In the genomic region with DNA sequence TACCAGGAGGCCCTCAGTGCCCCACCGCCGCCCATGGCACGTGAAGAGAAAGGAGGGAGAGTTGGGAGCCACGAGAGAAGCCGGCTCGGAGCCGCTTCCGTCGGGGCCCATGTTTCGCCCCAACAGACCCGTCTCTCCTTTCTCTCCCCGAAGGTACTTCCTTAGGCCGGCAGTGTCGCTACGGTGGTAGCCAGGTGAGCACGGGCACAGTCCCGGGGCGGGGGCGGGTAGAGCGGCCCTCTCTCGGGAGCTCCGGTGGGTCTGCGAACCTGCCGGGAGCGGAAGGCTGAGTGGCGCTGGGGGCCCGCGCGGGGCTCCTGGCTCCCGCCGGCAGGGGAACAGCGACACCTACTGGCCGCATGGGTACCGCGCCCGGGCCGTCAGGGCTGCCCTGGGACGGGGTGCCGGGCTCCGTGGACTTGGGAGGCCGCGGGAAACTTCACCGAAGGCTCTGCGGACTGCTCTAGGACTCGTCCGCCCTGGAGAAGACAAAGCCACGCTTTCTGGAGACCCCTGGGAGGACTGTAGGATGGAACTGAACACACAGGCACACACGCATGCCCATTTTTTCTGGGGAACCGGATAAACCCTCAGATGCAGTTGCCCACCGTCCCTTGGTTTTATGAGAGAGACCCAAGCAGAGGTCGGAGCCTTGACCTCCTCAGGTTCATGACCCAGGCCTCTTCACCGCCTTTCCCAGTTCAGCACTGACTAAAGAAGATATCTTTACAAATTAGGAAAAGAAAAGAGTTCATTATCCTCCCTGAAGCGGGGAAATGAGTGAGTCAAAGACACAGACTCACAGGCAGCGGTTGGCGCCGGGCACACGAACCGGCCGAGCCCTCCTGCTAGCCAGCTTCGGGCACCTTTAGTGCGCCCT, we compare ENCODE assay signal across 8 cellular contexts.
A peak's percentile ranks its signal among the peaks of the same experiment; 100 is the strongest.
DNase-seq lines count a peak whose midpoint lies in the region; ATAC-seq and TF ChIP-seq lines count a peak whose summit lies in the region.

No MANE protein-coding gene starts in this region.

- no peaks in the 10 kb centered on the region for H3K36me3 ChIP-seq in ES-I3 (ENCODE audit: insufficient read depth, low read length)
- no peaks in the 10 kb centered on the region for H3K36me3 ChIP-seq in right atrium auricular region
- H3K36me3 ChIP-seq in aorta (ENCODE audit: control insufficient read depth in 1 of 2, insufficient read depth in 2 of 2, low read length in 1 of 2), result no peaks in the 10 kb centered on the region

- no peak overlapping the region for H3K27ac Mint-ChIP-seq in activated naive CD8-positive, alpha-beta T cell treated with anti-CD3 and anti-CD28 coated beads, Interleukin-2, amount 10 ng/mL, durations not matched to agents 7 days and 5 days

- H3K4me1 ChIP-seq in ES-I3 (ENCODE audit: insufficient read depth, low read length) (peaks cover 3% of the 10 kb centered on the region; the same call in 1 of the 2 replicates), right atrium auricular region (peaks cover 0 to 31% of the 10 kb centered on the region in 2 donors), aorta (ENCODE audit: control insufficient read depth in 1 of 2, insufficient read depth in 2 of 2, low read length in 2 of 2) (no peaks in the 10 kb centered on the region)

- peak; percentile 76 for ATAC-seq in GM21723 (IDR thresholded peaks at IDR 0.05; ENCODE audit: unreplicated experiment)
- peak; percentile 88 for ATAC-seq in activated naive CD8-positive, alpha-beta T cell treated with anti-CD3 and anti-CD28 coated beads, Interleukin-2, amount 10 ng/mL, durations not matched to agents 7 days and 5 days (ENCODE audit: low read depth)
- peak; percentile 87 for ATAC-seq in aorta (ENCODE audit: low FRiP score)

- POLR2A ChIA-PET in activated naive CD8-positive, alpha-beta T cell treated with anti-CD3 and anti-CD28 coated beads, Interleukin-2, amount 10 ng/mL, durations not matched to agents 7 days and 5 days (lab: Charles Lee), result interaction anchor here (0.6 to 1.0 kb wide), 2 partner anchors 535 to 900 kb away, joined by 3 to 4 read pairs; no protein-coding TSS in a partner anchor

- 8 to 9% methylated on average over 54 to 61 of the region's 61 CpGs for WGBS in aorta, 2 donors

- H3K9ac ChIP-seq in ES-I3 (ENCODE audit: low read depth, low read length), result peak overlapping the region; percentile 55; the same call in 1 of the 2 replicates

- peak; percentile 78 to 98 for TF ChIP-seq CTCF in right atrium auricular region (IDR thresholded peaks at IDR 0.05)

- H3K27ac ChIP-seq in right atrium auricular region (no peak overlapping the region), aorta (ENCODE audit: low read depth in 1 of 2, low read length in 2 of 2) (no peak overlapping the region)

- peaks cover 15% of the 10 kb centered on the region for H3K4me1 Mint-ChIP-seq in activated naive CD8-positive, alpha-beta T cell treated with anti-CD3 and anti-CD28 coated beads, Interleukin-2, amount 10 ng/mL, durations not matched to agents 7 days and 5 days

- peak; percentile 19 for DNase-seq in Jurkat, Clone E6-1 (ENCODE audit: low read depth, low spot score)
- DNase-seq in SW480 (ENCODE audit: low spot score) (peak; percentile 59), right atrium auricular region (ENCODE audit: low spot score) (no peak), retina (peak; percentile 95), aorta (peak; percentile 72 to 93)
- peak; percentile 91 for DNase-seq in activated naive CD8-positive, alpha-beta T cell treated with anti-CD3 and anti-CD28 coated beads, Interleukin-2, amount 10 ng/mL, durations not matched to agents 7 days and 5 days

- H3K27me3 ChIP-seq in right atrium auricular region, result peaks cover 56 to 85% of the 10 kb centered on the region in 2 donors
- H3K27me3 ChIP-seq in aorta (ENCODE audit: control insufficient read depth in 1 of 2, insufficient read depth in 2 of 2, low read length in 1 of 2), result no peaks in the 10 kb centered on the region

- no peaks in the 10 kb centered on the region for H3K9me3 ChIP-seq in ES-I3 (ENCODE audit: control insufficient read depth, insufficient read depth, low read length)
- H3K9me3 ChIP-seq in right atrium auricular region, result no peaks in the 10 kb centered on the region
- no peaks in the 10 kb centered on the region for H3K9me3 ChIP-seq in aorta (ENCODE audit: control insufficient read depth, low read length)

- H3K4me3 Mint-ChIP-seq in activated naive CD8-positive, alpha-beta T cell treated with anti-CD3 and anti-CD28 coated beads, Interleukin-2, amount 10 ng/mL, durations not matched to agents 7 days and 5 days, result peak overlapping the region; percentile 55

- H3K27me3 Mint-ChIP-seq in activated naive CD8-positive, alpha-beta T cell treated with anti-CD3 and anti-CD28 coated beads, Interleukin-2, amount 10 ng/mL, durations not matched to agents 7 days and 5 days, result peaks cover 88% of the 10 kb centered on the region

- H3K9me3 Mint-ChIP-seq in activated naive CD8-positive, alpha-beta T cell treated with anti-CD3 and anti-CD28 coated beads, Interleukin-2, amount 10 ng/mL, durations not matched to agents 7 days and 5 days, result no peaks in the 10 kb centered on the region

- intact Hi-C loops in aorta (cut with DNase I), result loop anchor here (2.0 to 10.0 kb wide), 4 partner anchors 536 to 1266 kb away; partner anchors contain the start of gene CCNH (in 1 of the 2)

- H3K36me3 Mint-ChIP-seq in activated naive CD8-positive, alpha-beta T cell treated with anti-CD3 and anti-CD28 coated beads, Interleukin-2, amount 10 ng/mL, durations not matched to agents 7 days and 5 days, result no peaks in the 10 kb centered on the region

- peak overlapping the region; percentile 40 for H3K4me3 ChIP-seq in Jurkat, Clone E6-1 (ENCODE audit: low read length)
- peak overlapping the region; percentile 26 to 45 for H3K4me3 ChIP-seq in right atrium auricular region
- no peak overlapping the region for H3K4me3 ChIP-seq in aorta (ENCODE audit: low read length in 2 of 2)

Comparison
In these comparisons a context has a peak if more than half of its experiments do, and no peak if none do; other contexts are left out.
1. H3K4me3 ChIP-seq: peak in Jurkat, Clone E6-1 (single experiment) and right atrium auricular region (2 of 2); none in aorta (0 of 2).
2. Peak in every context shown above with its lines, with median percentiles within 50 percentile points of each other: ATAC-seq.